In the genomic region with DNA sequence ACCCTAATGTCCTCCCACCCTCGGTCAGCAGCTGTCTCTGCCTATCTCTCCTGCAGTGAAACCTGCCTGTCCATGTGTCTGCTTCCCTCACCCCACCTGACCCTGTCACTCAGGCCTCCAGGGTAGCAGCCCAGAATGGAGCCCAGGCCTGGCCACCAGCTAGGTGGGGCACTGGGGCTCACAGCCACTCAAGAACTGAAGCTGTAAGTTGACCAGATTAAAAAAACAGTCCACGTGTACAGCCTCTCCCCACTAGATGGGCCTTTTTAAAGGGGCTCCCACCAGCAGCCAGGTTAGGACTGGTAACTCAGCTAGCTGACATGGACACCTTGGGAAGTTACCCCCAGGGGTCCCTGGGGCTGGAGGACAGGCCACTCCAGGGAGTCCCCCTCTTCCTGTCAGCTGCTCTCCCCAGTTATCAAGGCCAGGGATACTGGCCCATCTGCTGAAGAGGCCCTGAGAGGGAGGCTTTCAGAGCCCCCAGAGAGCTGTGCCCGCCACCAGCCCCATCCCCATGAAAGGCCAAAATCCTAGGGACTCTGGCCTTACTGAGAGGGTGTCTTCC, we compare ENCODE assay signal across 10 cellular contexts. TPM values are rescaled to one million over a fixed set of nuclear protein-coding genes. Genes with fewer than 3 reads are reported as not detected.
DNase-seq lines count a peak whose midpoint lies in the region; ATAC-seq and TF ChIP-seq lines count a peak whose summit lies in the region.
"Had no signal": no experiment of that assay in that cellular context is flagged by ENCODE, and none has a peak within 500 bp of the region (broad histone marks: within the 10 kb centered on the region; RNA-seq: fewer than 3 reads in every experiment).

No MANE protein-coding gene starts in this region.

- DNase-seq in HAP-1 (ENCODE audit: low spot score in 2 of 2): no peak
- DNase-seq in astrocyte of the cerebellum (ENCODE audit: low read depth): no peak
- no peak for DNase-seq in immature natural killer cell
- no peak for DNase-seq in smooth muscle cell (lab: John Stamatoyannopoulos, UW; ENCODE audit: unreplicated experiment)
- DNase-seq in AG20443 (ENCODE audit: low spot score): no peak
- DNase-seq in inferior parietal cortex (ENCODE audit: extremely low spot score): no peak
- DNase-seq: NK-92 treated with Interleukin-12 subunit alpha and Interleukin-12 subunit beta, amount 100 ng/mL, for 24 hours had no signal

- H4K20me1 ChIP-seq in smooth muscle cell (ENCODE audit: low read depth): peaks cover 53% of the 10 kb centered on the region

- no peaks in the 10 kb centered on the region; the same call in 1 of the 2 replicates for H3K36me3 ChIP-seq in HAP-1 (replicated peaks)
- no peaks in the 10 kb centered on the region for H3K36me3 ChIP-seq in smooth muscle cell (ENCODE audit: low read depth)

- ATAC-seq in GM18870 (IDR thresholded peaks at IDR 0.05; ENCODE audit: unreplicated experiment) (no peak), HG03442 (IDR thresholded peaks at IDR 0.05; ENCODE audit: unreplicated experiment) (no peak)

- H3K4me3 ChIP-seq in HAP-1: peak overlapping the region; percentile 46
- H3K4me3 ChIP-seq in astrocyte of the cerebellum (ENCODE audit: low read depth, low read length): peak overlapping the region; percentile 84
- H3K4me3 ChIP-seq in smooth muscle cell: peak overlapping the region; percentile 80

- no peaks in the 10 kb centered on the region for H3K27me3 ChIP-seq in HAP-1 (ENCODE audit: low read depth)
- H3K27me3 ChIP-seq in smooth muscle cell (ENCODE audit: low read depth): no peaks in the 10 kb centered on the region

- in situ Hi-C loops in HAP-1 (cut with MboI; ENCODE audit: low sequenced_read_pairs): no loop called here
- in situ Hi-C loops in astrocyte of the cerebellum (cut with HindIII; ENCODE audit: low sequenced_read_pairs): no loop called here

- peak overlapping the region; percentile 99 for H3K4me2 ChIP-seq in smooth muscle cell

- peak overlapping the region; percentile 81 for H3K27ac ChIP-seq in smooth muscle cell (ENCODE audit: low read depth)

- WGBS in smooth muscle cell (ENCODE audit: low lambda C conversion rate): 11% methylated on average over 3 of the region's 3 CpGs

- H3K27ac Mint-ChIP-seq in immature natural killer cell: no peak overlapping the region

- no peak overlapping the region for H2AFZ ChIP-seq in smooth muscle cell (ENCODE audit: low read depth)

- no peak for TF ChIP-seq CTCF in astrocyte of the cerebellum (IDR thresholded peaks at IDR 0.05; ENCODE audit: low read depth, low read length, missing control alignments)
- TF ChIP-seq CTCF in smooth muscle cell (IDR thresholded peaks at IDR 0.05; ENCODE audit: borderline replicate concordance, insufficient read depth, poor library complexity, severe bottlenecking): no peak

- H3K9me3 Mint-ChIP-seq in immature natural killer cell: no peaks in the 10 kb centered on the region

- H3K79me2 ChIP-seq in smooth muscle cell (ENCODE audit: low read depth): peaks cover 28% of the 10 kb centered on the region

- no peak overlapping the region for H3K9ac ChIP-seq in smooth muscle cell (ENCODE audit: low read depth)

- no peaks in the 10 kb centered on the region for H3K36me3 Mint-ChIP-seq in immature natural killer cell

- no peaks in the 10 kb centered on the region for H3F3A ChIP-seq in smooth muscle cell (ENCODE audit: low read depth)

- H3K4me1 ChIP-seq in HAP-1 (peaks cover 50% of the 10 kb centered on the region), smooth muscle cell (ENCODE audit: low read depth) (peaks cover 40% of the 10 kb centered on the region)

- peaks cover 45 to 56% of the 10 kb centered on the region in 2 donors for H3K4me1 Mint-ChIP-seq in immature natural killer cell

- no peaks in the 10 kb centered on the region; the same call in 1 of the 2 replicates for H3K9me3 ChIP-seq in HAP-1
- no peaks in the 10 kb centered on the region for H3K9me3 ChIP-seq in smooth muscle cell (replicated peaks; ENCODE audit: low read depth)

- peaks cover 16 to 23% (median 19%) of the 10 kb centered on the region in 3 donors for H3K27me3 Mint-ChIP-seq in immature natural killer cell (ENCODE audit: low read depth in 3 of 3)

- peak overlapping the region; percentile 35 to 89 (median 74) for H3K4me3 Mint-ChIP-seq in immature natural killer cell

RNA-seq across cellular contexts. Expression of a gene that starts 1.4 kb away (rescaled TPM):
- polyA plus RNA-seq in immature natural killer cell: 1 to 10 TPM; 1.2 to 3.9 (median 2.6) TPM
- 35.8 and 44.4 TPM in 2 replicates for total RNA-seq in smooth muscle cell
- 58.1 and 66.3 TPM in 2 replicates for polyA plus RNA-seq in smooth muscle cell

RNA-seq across cellular contexts. Expression of a gene that starts 14.8 kb away (rescaled TPM):
- polyA plus RNA-seq in immature natural killer cell (10 to 100 TPM; 23.0 to 39.2 (median 35.4) TPM), smooth muscle cell (70.8 and 71.8 TPM in 2 replicates)
- 42.3 and 43.7 TPM in 2 replicates for total RNA-seq in smooth muscle cell

RNA-seq across cellular contexts. Expression of a gene that starts 20.1 kb away (rescaled TPM):
- 10 to 100 TPM; 24.2 to 35.4 (median 31.7) TPM for polyA plus RNA-seq in immature natural killer cell
- 30.5 and 35.1 TPM in 2 replicates for total RNA-seq in smooth muscle cell
- polyA plus RNA-seq in smooth muscle cell: 24.2 and 26.5 TPM in 2 replicates

RNA-seq across cellular contexts. Expression of a gene that starts 36.8 kb away (rescaled TPM):
- polyA plus RNA-seq in immature natural killer cell (not detected), smooth muscle cell (not detected in 2 replicates)
- total RNA-seq in smooth muscle cell: not detected in 2 replicates
- total RNA-seq: sciatic nerve had no signal

Comparison
In these comparisons a context has a peak if more than half of its experiments do, and no peak if none do; other contexts are left out.
1. RNA of a gene that starts 1.4 kb away (polyA plus RNA-seq): 58.1 to 66.3 TPM in smooth muscle cell; 1.2 to 3.9 TPM in immature natural killer cell; every median in the first group is over 10 times any median in the second.
2. Peak in every context shown above with its lines, with median percentiles within 50 percentile points of each other: H3K4me3 ChIP-seq.